ENCODE assay signal across 1 cellular context in genomic region chr2:16653799-16654198, GRCh38.
TF ChIP-seq lines count a peak whose summit lies in the region.

No MANE protein-coding gene starts in this region.

TF ChIP-seq in GM12878, 131 proteins besides CTCF, POLR2A, EP300 and RAD21 (continued from another document and continues in another):
- no peak for TF ChIP-seq REST (IDR thresholded peaks at IDR 0.05; ENCODE audit: low read depth, low read length)
- TF ChIP-seq, protein P1, sequence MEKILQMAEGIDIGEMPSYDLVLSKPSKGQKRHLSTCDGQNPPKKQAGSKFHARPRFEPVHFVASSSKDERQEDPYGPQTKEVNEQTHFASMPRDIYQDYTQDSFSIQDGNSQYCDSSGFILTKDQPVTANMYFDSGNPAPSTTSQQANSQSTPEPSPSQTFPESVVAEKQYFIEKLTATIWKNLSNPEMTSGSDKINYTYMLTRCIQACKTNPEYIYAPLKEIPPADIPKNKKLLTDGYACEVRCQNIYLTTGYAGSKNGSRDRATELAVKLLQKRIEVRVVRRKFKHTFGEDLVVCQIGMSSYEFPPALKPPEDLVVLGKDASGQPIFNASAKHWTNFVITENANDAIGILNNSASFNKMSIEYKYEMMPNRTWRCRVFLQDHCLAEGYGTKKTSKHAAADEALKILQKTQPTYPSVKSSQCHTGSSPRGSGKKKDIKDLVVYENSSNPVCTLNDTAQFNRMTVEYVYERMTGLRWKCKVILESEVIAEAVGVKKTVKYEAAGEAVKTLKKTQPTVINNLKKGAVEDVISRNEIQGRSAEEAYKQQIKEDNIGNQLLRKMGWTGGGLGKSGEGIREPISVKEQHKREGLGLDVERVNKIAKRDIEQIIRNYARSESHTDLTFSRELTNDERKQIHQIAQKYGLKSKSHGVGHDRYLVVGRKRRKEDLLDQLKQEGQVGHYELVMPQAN (conservative IDR thresholded peaks at IDR 0.05): no peak
- TF ChIP-seq BACH1 (IDR thresholded peaks at IDR 0.05; ENCODE audit: borderline replicate concordance): no peak
- 0 out of 2 replicates have a peak, but pooled peaks have one; percentile 28 for TF ChIP-seq BCL11A (IDR thresholded peaks at IDR 0.05; ENCODE audit: low read depth, low read length)
- TF ChIP-seq IKZF1 (conservative IDR thresholded peaks at IDR 0.05): peak; percentile 93
- TF ChIP-seq ZBED1 (IDR thresholded peaks at IDR 0.05; ENCODE audit: borderline replicate concordance): no peak
- peak; percentile 64 for TF ChIP-seq MEF2B (IDR thresholded peaks at IDR 0.05; ENCODE audit: partially characterized antibody, poor library complexity, severe bottlenecking)
- TF ChIP-seq, protein P2, sequence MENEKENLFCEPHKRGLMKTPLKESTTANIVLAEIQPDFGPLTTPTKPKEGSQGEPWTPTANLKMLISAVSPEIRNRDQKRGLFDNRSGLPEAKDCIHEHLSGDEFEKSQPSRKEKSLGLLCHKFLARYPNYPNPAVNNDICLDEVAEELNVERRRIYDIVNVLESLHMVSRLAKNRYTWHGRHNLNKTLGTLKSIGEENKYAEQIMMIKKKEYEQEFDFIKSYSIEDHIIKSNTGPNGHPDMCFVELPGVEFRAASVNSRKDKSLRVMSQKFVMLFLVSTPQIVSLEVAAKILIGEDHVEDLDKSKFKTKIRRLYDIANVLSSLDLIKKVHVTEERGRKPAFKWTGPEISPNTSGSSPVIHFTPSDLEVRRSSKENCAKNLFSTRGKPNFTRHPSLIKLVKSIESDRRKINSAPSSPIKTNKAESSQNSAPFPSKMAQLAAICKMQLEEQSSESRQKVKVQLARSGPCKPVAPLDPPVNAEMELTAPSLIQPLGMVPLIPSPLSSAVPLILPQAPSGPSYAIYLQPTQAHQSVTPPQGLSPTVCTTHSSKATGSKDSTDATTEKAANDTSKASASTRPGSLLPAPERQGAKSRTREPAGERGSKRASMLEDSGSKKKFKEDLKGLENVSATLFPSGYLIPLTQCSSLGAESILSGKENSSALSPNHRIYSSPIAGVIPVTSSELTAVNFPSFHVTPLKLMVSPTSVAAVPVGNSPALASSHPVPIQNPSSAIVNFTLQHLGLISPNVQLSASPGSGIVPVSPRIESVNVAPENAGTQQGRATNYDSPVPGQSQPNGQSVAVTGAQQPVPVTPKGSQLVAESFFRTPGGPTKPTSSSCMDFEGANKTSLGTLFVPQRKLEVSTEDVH (IDR thresholded peaks at IDR 0.05; ENCODE audit: low read depth, partially characterized antibody): no peak
- no peak for TF ChIP-seq HDAC6 (IDR thresholded peaks at IDR 0.05; ENCODE audit: unreplicated experiment)
- TF ChIP-seq ZBTB11 (CRISPR knock-in tag; IDR thresholded peaks at IDR 0.05): no peak
- no peak for TF ChIP-seq MYC (IDR thresholded peaks at IDR 0.05; ENCODE audit: insufficient read depth, insufficient read length, insufficient replicate concordance, low read length, severe bottlenecking)
- TF ChIP-seq WRNIP1 (IDR thresholded peaks at IDR 0.05; ENCODE audit: borderline replicate concordance, low read depth, low read length): 0 out of 2 replicates have a peak, but pooled peaks have one; percentile 36
- TF ChIP-seq CEBPZ (IDR thresholded peaks at IDR 0.05; ENCODE audit: low read depth, low read length): no peak
- no peak for TF ChIP-seq CUX1 (IDR thresholded peaks at IDR 0.05; ENCODE audit: insufficient replicate concordance, low read depth, low read length)
- no peak for TF ChIP-seq MXI1 (IDR thresholded peaks at IDR 0.05; ENCODE audit: low read depth, low read length)
- peak; percentile 94 for TF ChIP-seq EED (IDR thresholded peaks at IDR 0.05; ENCODE audit: low read depth)
- TF ChIP-seq CEBPB (IDR thresholded peaks at IDR 0.05; ENCODE audit: borderline replicate concordance in 1 of 2, low read depth in 2 of 2, low read length in 2 of 2): no peak
- peak; percentile 74 for TF ChIP-seq NBN (IDR thresholded peaks at IDR 0.05)
- TF ChIP-seq YBX1 (IDR thresholded peaks at IDR 0.05): no peak
- no peak for TF ChIP-seq MYB (IDR thresholded peaks at IDR 0.05; ENCODE audit: borderline replicate concordance, low read depth, low read length)
- TF ChIP-seq TARDBP (IDR thresholded peaks at IDR 0.05; ENCODE audit: borderline replicate concordance): no peak
- TF ChIP-seq CBFB (IDR thresholded peaks at IDR 0.05; ENCODE audit: low read depth): no peak
- no peak for TF ChIP-seq TCF7 (IDR thresholded peaks at IDR 0.05; ENCODE audit: borderline replicate concordance)
- TF ChIP-seq SUPT20H (IDR thresholded peaks at IDR 0.05; ENCODE audit: borderline replicate concordance, control insufficient read depth, low read depth, low read length): no peak
- TF ChIP-seq RAD51 (IDR thresholded peaks at IDR 0.05): no peak
- no peak for TF ChIP-seq POLR2AphosphoS2 (IDR thresholded peaks at IDR 0.05; ENCODE audit: low read depth, low read length)
- 0 out of 2 replicates have a peak, but pooled peaks have one; percentile 25 for TF ChIP-seq PAX5 (IDR thresholded peaks at IDR 0.05; ENCODE audit: borderline replicate concordance, low read depth, low read length)
- TF ChIP-seq SMAD1 (IDR thresholded peaks at IDR 0.05; ENCODE audit: low read depth, partially characterized antibody): no peak
- TF ChIP-seq FOXM1 (IDR thresholded peaks at IDR 0.05; ENCODE audit: low read depth, low read length): peak; percentile 21; the same call in 1 of the 2 replicates
- peak; percentile 70; the same call in 1 of the 3 replicates for TF ChIP-seq POU2F2 (IDR thresholded peaks at IDR 0.05; ENCODE audit: borderline replicate concordance, low read depth, low read length)
- TF ChIP-seq ATF3 (IDR thresholded peaks at IDR 0.05; ENCODE audit: borderline replicate concordance, extremely low read depth, low read depth, low read length): no peak
- no peak for TF ChIP-seq MLLT1 (IDR thresholded peaks at IDR 0.05)
- TF ChIP-seq SPI1 (IDR thresholded peaks at IDR 0.05; ENCODE audit: borderline replicate concordance, insufficient read depth, low read depth, low read length): peak; percentile 63; the same call in 1 of the 2 replicates
- peak; percentile 68; the same call in 1 of the 2 replicates for TF ChIP-seq CHD2 (IDR thresholded peaks at IDR 0.05; ENCODE audit: borderline replicate concordance, low read depth, low read length)
